ENCODE assay signal across 8 cellular contexts in the genomic region with DNA sequence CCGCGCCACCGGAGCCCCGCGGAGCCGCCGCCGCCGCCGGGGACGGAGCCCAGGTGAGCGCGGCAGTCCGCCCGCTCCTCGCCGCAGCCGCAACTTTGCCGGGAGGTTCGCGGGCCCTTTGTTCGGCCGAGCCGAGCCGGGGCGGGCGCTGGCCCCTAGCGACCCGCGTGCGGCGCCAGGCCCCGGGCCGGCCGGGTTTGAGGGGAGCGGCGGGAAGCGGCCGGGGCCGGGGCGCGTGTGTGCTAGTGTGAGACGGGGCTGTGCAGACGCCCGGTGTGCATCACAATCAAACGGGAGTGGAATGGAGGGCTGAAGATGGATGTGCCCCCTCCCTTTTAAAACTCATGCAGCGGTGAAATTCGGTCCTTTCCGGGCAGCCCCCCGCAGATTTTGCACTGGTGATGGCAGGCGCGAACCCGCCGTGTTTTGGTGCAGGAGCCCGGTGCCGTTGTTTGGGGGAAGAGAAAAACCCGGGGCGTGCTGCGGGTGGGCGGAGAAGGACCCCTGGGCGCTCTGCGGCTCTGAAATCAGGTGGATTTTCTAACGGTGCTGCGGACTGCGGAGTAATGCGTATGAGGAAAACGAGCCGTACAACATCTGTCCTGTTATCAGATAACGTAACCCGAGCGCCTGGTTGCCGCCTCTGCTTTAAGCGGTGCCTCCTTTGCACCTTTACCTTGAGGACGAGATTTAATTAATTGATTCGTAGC. TPM values are rescaled to one million over a fixed set of nuclear protein-coding genes. Genes with fewer than 3 reads are reported as not detected.
DNase-seq lines count a peak whose midpoint lies in the region; ATAC-seq, FAIRE-seq and TF ChIP-seq lines count a peak whose summit lies in the region.

No MANE protein-coding gene starts in this region.

- no peak for FAIRE-seq in GM19239 (lab: Jason Lieb, UNC)

- peaks cover 15% of the 10 kb centered on the region for H3K36me3 Mint-ChIP-seq in activated T-cell treated with anti-CD3 and anti-CD28 coated beads, Interleukin-2, amount 50 U/mL, for 24 hours (ENCODE audit: low read depth)

- peak overlapping the region; percentile 92 for H3K4me3 Mint-ChIP-seq in activated T-cell treated with anti-CD3 and anti-CD28 coated beads, Interleukin-2, amount 50 U/mL, for 24 hours

- peak overlapping the region; percentile 87 for H3K27ac Mint-ChIP-seq in activated T-cell treated with anti-CD3 and anti-CD28 coated beads, Interleukin-2, amount 50 U/mL, for 24 hours

- DNase-seq in GM19239 (ENCODE audit: insufficient read length, low spot score) = peak; percentile 18
- peak; percentile 17 for DNase-seq in NCI-H1105 (lab: John Stamatoyannopoulos, UW)
- DNase-seq in activated T-cell treated with anti-CD3 and anti-CD28 coated beads, Interleukin-2, amount 50 U/mL, for 24 hours = peak; percentile 67
- peak; percentile 34 for DNase-seq in fibroblast of the aortic adventitia (ENCODE audit: low read depth)
- no peak for DNase-seq in omental fat pad (ENCODE audit: low spot score)
- no peak for DNase-seq in middle frontal gyrus (ENCODE audit: extremely low spot score, low spot score)
- no peak for DNase-seq in NCI-H774 (lab: John Stamatoyannopoulos, UW)

- H3K4me1 Mint-ChIP-seq in activated T-cell treated with anti-CD3 and anti-CD28 coated beads, Interleukin-2, amount 50 U/mL, for 24 hours (ENCODE audit: low read depth) = peaks cover 58% of the 10 kb centered on the region

- ATAC-seq in omental fat pad (ENCODE audit: low FRiP score) (peak; percentile 1), GM21367 (IDR thresholded peaks at IDR 0.05; ENCODE audit: unreplicated experiment) (no peak)

- H3K4me3 ChIP-seq in fibroblast of the aortic adventitia (ENCODE audit: low read depth, low read length) = peak overlapping the region; percentile 80

- no peak for TF ChIP-seq CTCF in fibroblast of the aortic adventitia (IDR thresholded peaks at IDR 0.05; ENCODE audit: insufficient read depth, low read length)
- no peak for TF ChIP-seq CTCF in omental fat pad (IDR thresholded peaks at IDR 0.05)

- peaks cover 5% of the 10 kb centered on the region for H3K27me3 Mint-ChIP-seq in activated T-cell treated with anti-CD3 and anti-CD28 coated beads, Interleukin-2, amount 50 U/mL, for 24 hours

- no peaks in the 10 kb centered on the region for H3K9me3 Mint-ChIP-seq in activated T-cell treated with anti-CD3 and anti-CD28 coated beads, Interleukin-2, amount 50 U/mL, for 24 hours

RNA-seq across cellular contexts. Expression of a gene that starts 0.9 kb away (rescaled TPM):
- total RNA-seq in fibroblast of the aortic adventitia (ENCODE audit: low replicate concordance) = 6.4 and 10.3 TPM in 2 replicates
- 10 to 100 TPM in 2 of 4 donors, 1 to 10 TPM in 2; 6.4 to 20.5 (median 10.5) TPM for total RNA-seq in omental fat pad

Comparison
In these comparisons a context has a peak if more than half of its experiments do, and no peak if none do; other contexts are left out.
1. DNase-seq: peak in GM19239 (single experiment), NCI-H1105 (single experiment), activated T-cell treated with anti-CD3 and anti-CD28 coated beads, Interleukin-2, amount 50 U/mL, for 24 hours (single experiment) and fibroblast of the aortic adventitia (single experiment); none in omental fat pad (single experiment), middle frontal gyrus (single experiment) and NCI-H774 (single experiment).